In the genomic region with DNA sequence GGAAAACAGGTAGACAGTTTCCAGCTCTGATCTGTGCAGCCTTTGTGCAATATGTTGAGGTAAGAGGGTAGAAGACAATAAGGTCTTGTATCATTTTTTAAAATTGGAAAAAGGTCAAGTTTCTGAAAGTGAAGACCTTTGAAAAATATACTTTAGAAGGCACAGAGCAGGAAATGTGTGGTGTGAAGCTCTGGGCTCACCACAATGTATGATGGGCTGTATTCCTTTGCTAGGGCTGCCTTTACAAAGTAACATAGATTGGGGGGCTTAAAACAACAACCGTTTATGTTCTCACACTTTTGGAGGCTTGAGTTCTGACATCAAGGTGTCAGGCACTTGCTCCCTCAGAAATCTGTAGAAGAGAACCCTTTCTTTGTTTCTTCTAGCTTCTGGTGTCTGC, we compare ENCODE assay signal across 1 cellular context.
TF ChIP-seq lines count a peak whose summit lies in the region.

No MANE protein-coding gene starts in this region.

TF ChIP-seq in A549, 52 proteins besides CTCF, POLR2A, EP300 and RAD21 (continued from another document):
- TF ChIP-seq REST (IDR thresholded peaks at IDR 0.05) (no peak), PHF8 (IDR thresholded peaks at IDR 0.05; ENCODE audit: borderline replicate concordance, low read depth) (no peak)
